Comparison of ENCODE assay signal across 10 cellular contexts in the genomic region with DNA sequence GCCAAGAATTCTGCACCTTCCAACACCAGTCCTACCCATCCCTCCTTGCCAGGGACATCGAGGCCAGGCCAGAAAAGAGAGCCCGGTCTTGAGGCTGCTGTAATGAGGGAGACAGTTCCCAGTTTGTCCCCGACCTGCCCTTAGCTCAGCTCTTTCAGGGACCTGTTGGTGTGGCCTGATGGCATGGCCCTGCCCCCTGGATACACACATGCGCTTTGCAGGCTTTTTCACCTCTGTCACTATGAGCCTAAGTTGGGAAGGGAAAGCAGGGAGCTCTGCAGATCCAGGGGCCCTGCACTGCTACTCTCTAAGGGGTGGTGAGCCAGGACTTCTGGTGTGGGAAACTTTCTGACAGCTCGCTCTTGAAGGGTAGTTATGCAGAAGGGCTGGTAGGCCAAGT. TPM values are rescaled to one million over a fixed set of nuclear protein-coding genes. Genes with fewer than 3 reads are reported as not detected.
DNase-seq lines count a peak whose midpoint lies in the region; ATAC-seq and TF ChIP-seq lines count a peak whose summit lies in the region.
"Had no signal": no experiment of that assay in that cellular context is flagged by ENCODE, and none has a peak within 500 bp of the region (broad histone marks: within the 10 kb centered on the region; RNA-seq: fewer than 3 reads in every experiment).

No MANE protein-coding gene starts in this region.

- DNase-seq in H9 (no peak), RWPE1 (ENCODE audit: low spot score) (no peak), epithelial cell of proximal tubule (ENCODE audit: low read depth) (no peak), trophoblast cell (no peak), psoas muscle (no peak), GM13977 (ENCODE audit: low spot score) (no peak)
- DNase-seq: NCI-H1417 treated with DMSO at 0.1 percent for 48 hours, ovary had no signal

- H3K4ac ChIP-seq in H9 (ENCODE audit: low read depth, low read length) (no peak overlapping the region), trophoblast cell (ENCODE audit: low read depth, low read length) (peak overlapping the region; percentile 90)

- no peak overlapping the region for H3K56ac ChIP-seq in H9 (ENCODE audit: insufficient read length, low read depth, low read length)

- peak overlapping the region; percentile 81 for H3K9ac ChIP-seq in H9 (ENCODE audit: extremely low read depth, insufficient read length, low read length)
- H3K9ac ChIP-seq in trophoblast cell (ENCODE audit: low read length) = no peak overlapping the region

- H2AFZ ChIP-seq in H9 (ENCODE audit: low read length) (no peak overlapping the region), trophoblast cell (ENCODE audit: insufficient read depth, low read length, poor library complexity) (no peak overlapping the region)

- ATAC-seq in psoas muscle (no peak), GM18909 (IDR thresholded peaks at IDR 0.05; ENCODE audit: poor library complexity, unreplicated experiment) (no peak)
- ATAC-seq: esophagus mucosa had no signal

- no peak overlapping the region for H3K18ac ChIP-seq in H9 (ENCODE audit: insufficient read length, low read depth, low read length)
- peak overlapping the region; percentile 67 for H3K18ac ChIP-seq in trophoblast cell (ENCODE audit: low read length)

- H2BK120ac ChIP-seq in H9 (ENCODE audit: low read depth, low read length, poor library complexity, severe bottlenecking) = no peak overlapping the region
- no peak overlapping the region for H2BK120ac ChIP-seq in trophoblast cell (ENCODE audit: insufficient read depth, low read length, poor library complexity)

- no peak overlapping the region for H4K5ac ChIP-seq in H9 (ENCODE audit: insufficient read length, low read depth, low read length)

- H3K9me3 ChIP-seq in H9 (ENCODE audit: control insufficient read depth, low read depth, low read length) = no peaks in the 10 kb centered on the region
- H3K9me3 ChIP-seq in trophoblast cell (ENCODE audit: insufficient read depth, low read depth, low read length) = no peaks in the 10 kb centered on the region
- no peaks in the 10 kb centered on the region for H3K9me3 ChIP-seq in psoas muscle
- H3K9me3 ChIP-seq: ovary had no signal

- TF ChIP-seq CTCF in H9 (conservative IDR thresholded peaks at IDR 0.05) (no peak), RWPE1 (conservative IDR thresholded peaks at IDR 0.05; ENCODE audit: low read depth) (no peak), epithelial cell of proximal tubule (conservative IDR thresholded peaks at IDR 0.05; ENCODE audit: low read depth, low read length) (no peak), psoas muscle (IDR thresholded peaks at IDR 0.05) (no peak), GM13977 (IDR thresholded peaks at IDR 0.05; ENCODE audit: extremely low read depth, insufficient read depth, missing control alignments) (no peak)

- no peak overlapping the region for H3T11ph ChIP-seq in H9 (ENCODE audit: low read length)

- no peak overlapping the region for H3K27ac ChIP-seq in H9 (ENCODE audit: insufficient read length, low read depth, low read length)
- H3K27ac ChIP-seq in RWPE1 = peak overlapping the region; percentile 92
- peak overlapping the region; percentile 16 for H3K27ac ChIP-seq in trophoblast cell (ENCODE audit: low read depth, low read length)
- no peak overlapping the region for H3K27ac ChIP-seq in psoas muscle
- H3K27ac ChIP-seq: ovary had no signal

- H3K27me3 ChIP-seq in H9 (ENCODE audit: insufficient read depth, low read length) = no peaks in the 10 kb centered on the region
- H3K27me3 ChIP-seq in trophoblast cell (ENCODE audit: insufficient read depth, low read length) = no peaks in the 10 kb centered on the region
- peaks cover 3 to 54% (median 15%) of the 10 kb centered on the region in 3 donors for H3K27me3 ChIP-seq in psoas muscle (ENCODE audit: insufficient read depth in 3 of 3, low read length in 2 of 3)
- H3K27me3 ChIP-seq: ovary had no signal

- peaks cover 55 to 61% of the 10 kb centered on the region in 2 experiments for H3K4me1 Mint-ChIP-seq in H9

- H3K23ac ChIP-seq in H9 (ENCODE audit: insufficient read length, low read depth, low read length) (no peak overlapping the region), trophoblast cell (ENCODE audit: low read length) (no peak overlapping the region)

- intact Hi-C loops in psoas muscle (cut with DNase I) = no loop called here

- H3K79me2 ChIP-seq in H9 (ENCODE audit: insufficient read depth, low read length) (peaks cover 51% of the 10 kb centered on the region), trophoblast cell (ENCODE audit: control insufficient read depth, insufficient read depth, low read length, poor library complexity) (peaks cover 35% of the 10 kb centered on the region)

- H4K91ac ChIP-seq in H9 (ENCODE audit: insufficient read length, low read depth, low read length) = no peak overlapping the region
- no peak overlapping the region for H4K91ac ChIP-seq in trophoblast cell (ENCODE audit: low read depth, low read length)

- peak overlapping the region; percentile 90 to 100 for H3K4me3 Mint-ChIP-seq in H9

- H2BK20ac ChIP-seq in H9 (ENCODE audit: low read depth, low read length, poor library complexity, severe bottlenecking) = no peak overlapping the region

- H2BK5ac ChIP-seq in H9 (ENCODE audit: insufficient read length, low read length) = no peak overlapping the region
- H2BK5ac ChIP-seq in trophoblast cell (ENCODE audit: low read depth, low read length, poor library complexity) = peak overlapping the region; percentile 21

- H3K4me1 ChIP-seq in H9 (ENCODE audit: insufficient read depth, low read length) (peaks cover 2% of the 10 kb centered on the region; the same call in 1 of the 2 replicates), trophoblast cell (ENCODE audit: control insufficient read depth in 1 of 2, insufficient read depth in 2 of 2, low read length in 2 of 2) (peaks cover 25 to 36% of the 10 kb centered on the region in 2 experiments), psoas muscle (peaks cover 17% of the 10 kb centered on the region)

- H3K23me2 ChIP-seq in H9 (ENCODE audit: insufficient read length, low read depth, low read length, poor library complexity, severe bottlenecking) = peaks cover 18% of the 10 kb centered on the region

- H3K79me1 ChIP-seq in H9 (ENCODE audit: insufficient read depth, low read depth, low read length, poor library complexity, severe bottlenecking) (peaks cover 16% of the 10 kb centered on the region), trophoblast cell (ENCODE audit: low read length) (peaks cover 33% of the 10 kb centered on the region)

- H3K36me3 Mint-ChIP-seq in H9 (ENCODE audit: insufficient read depth in 1 of 3, low read depth in 3 of 3) = peaks cover 64 to 67% (median 65%) of the 10 kb centered on the region in 3 experiments

- H3K27ac Mint-ChIP-seq in H9 = peak overlapping the region; percentile 22 to 99 (median 23); a peak in 2 of 7 replicates

- POLR2A ChIA-PET in RWPE1 (lab: Yijun Ruan, JAX; ENCODE audit: low non-redundant PET) = interaction anchor here (1.0 to 4.7 kb wide), 3 partner anchors 11 to 81 kb away, joined by 3 to 54 read pairs (median 5); no protein-coding TSS in a partner anchor

- no peaks in the 10 kb centered on the region; the same call in 1 of the 2 replicates for H3K27me3 Mint-ChIP-seq in H9 (ENCODE audit: low read depth)

- no peak overlapping the region for H2BK15ac ChIP-seq in H9 (ENCODE audit: low read depth, low read length)

- peak overlapping the region; percentile 70 for H3K4me2 ChIP-seq in H9 (ENCODE audit: insufficient read depth, insufficient read length, low read length)
- H3K4me2 ChIP-seq in trophoblast cell (ENCODE audit: low read length) = peak overlapping the region; percentile 85

- H3K14ac ChIP-seq in H9 (ENCODE audit: insufficient read depth, low read length) = no peak overlapping the region
- H3K14ac ChIP-seq in trophoblast cell (ENCODE audit: low read length) = peak overlapping the region; percentile 16

- WGBS in H9 (ENCODE audit: extremely low coverage, insufficient read length, low lambda C conversion rate) = no CpG with 5 or more reads among the region's 5 CpGs
- no CpG with 5 or more reads among the region's 5 CpGs for WGBS in trophoblast cell (ENCODE audit: extremely low coverage, insufficient coverage, insufficient read length)
- 71 to 90% (median 86%) methylated on average over 5 of the region's 5 CpGs for WGBS in psoas muscle, 3 donors

- H3K36me3 ChIP-seq in trophoblast cell (ENCODE audit: control insufficient read depth in 1 of 2, insufficient read depth in 2 of 2, low read length in 2 of 2) (peaks cover 37 to 53% of the 10 kb centered on the region in 2 experiments), psoas muscle (ENCODE audit: insufficient read depth in 1 of 2, low read depth in 1 of 2) (no peaks in the 10 kb centered on the region)
- H3K36me3 ChIP-seq: ovary had no signal

- H4K12ac ChIP-seq in trophoblast cell (ENCODE audit: low read depth, low read length) = no peak overlapping the region

- H2AK5ac ChIP-seq in H9 (ENCODE audit: insufficient read length, low read length) (no peak overlapping the region), trophoblast cell (ENCODE audit: low read length) (no peak overlapping the region)

- CTCF ChIA-PET in RWPE1 (lab: Yijun Ruan, JAX) = interaction anchor here (0.5 to 4.9 kb wide), 7 partner anchors 16 to 1902 kb away, joined by 4 to 24 read pairs (median 4); no protein-coding TSS in a partner anchor

- in situ Hi-C loops in GM13977 (cut with MboI; ENCODE audit: low pct_unique_long_range_greater_than_20kb, low sequenced_read_pairs, unreplicated experiment) = loop anchor here (10.0 kb wide), 1 partner anchor 86 kb away; no protein-coding TSS in a partner anchor

- H2BK12ac ChIP-seq in H9 (ENCODE audit: insufficient read length, low read depth, low read length) (no peak overlapping the region), trophoblast cell (ENCODE audit: low read length) (no peak overlapping the region)

- H4K8ac ChIP-seq in H9 (replicated peaks; ENCODE audit: insufficient read length, low read depth, low read length) = no peak overlapping the region
- H4K8ac ChIP-seq in trophoblast cell (ENCODE audit: low read depth, low read length) = peak overlapping the region; percentile 20

- peaks cover 12% of the 10 kb centered on the region for H4K20me1 ChIP-seq in H9 (ENCODE audit: control insufficient read depth, insufficient read depth, insufficient read length)

- peaks cover 3 to 5% of the 10 kb centered on the region in 2 experiments; a peak in 2 of 5 replicates for H3K9me3 Mint-ChIP-seq in H9

- H3K4me3 ChIP-seq in epithelial cell of proximal tubule (ENCODE audit: low read depth, low read length) = peak overlapping the region; percentile 61
- H3K4me3 ChIP-seq in trophoblast cell (ENCODE audit: low read depth, low read length) = peak overlapping the region; percentile 8
- H3K4me3 ChIP-seq in psoas muscle = no peak overlapping the region
- H3K4me3 ChIP-seq: ovary had no signal

RNA-seq across cellular contexts. Expression of gene SCD, which starts 2.1 kb away (rescaled TPM):
- total RNA-seq in H9 (2021) (354 TPM in 2 replicates), epithelial cell of proximal tubule (113 and 303 TPM in 2 replicates), psoas muscle (10 to 100 TPM in 3 of 4 donors, 1 to 10 TPM in 1; 2.3 to 18.4 (median 12.8) TPM)
- polyA plus RNA-seq in trophoblast cell (2013) = 616 and 629 TPM in 2 replicates
- polyA plus RNA-seq in psoas muscle = 1 to 10 TPM; 1.1 to 9.5 (median 2.1) TPM

RNA-seq across cellular contexts. Expression of gene PKD2L1, which starts 19.1 kb away (rescaled TPM):
- total RNA-seq in H9 (2021) = 0.20 TPM in 1 of 2 replicates, not detected in the other
- total RNA-seq in epithelial cell of proximal tubule = not detected in 2 replicates
- not detected in 2 replicates for polyA plus RNA-seq in trophoblast cell (2013)
- total RNA-seq in psoas muscle = not detected
- polyA plus RNA-seq in psoas muscle = not detected
- total RNA-seq: esophagus mucosa had no signal

Comparison
In these comparisons a context has a peak if more than half of its experiments do, and no peak if none do; other contexts are left out.
1. H3K27ac ChIP-seq: peak in RWPE1 (single experiment) and trophoblast cell (single experiment); none in H9 (single experiment) and psoas muscle (single experiment).